ENCODE assay signal across 19 cellular contexts in the genomic region with DNA sequence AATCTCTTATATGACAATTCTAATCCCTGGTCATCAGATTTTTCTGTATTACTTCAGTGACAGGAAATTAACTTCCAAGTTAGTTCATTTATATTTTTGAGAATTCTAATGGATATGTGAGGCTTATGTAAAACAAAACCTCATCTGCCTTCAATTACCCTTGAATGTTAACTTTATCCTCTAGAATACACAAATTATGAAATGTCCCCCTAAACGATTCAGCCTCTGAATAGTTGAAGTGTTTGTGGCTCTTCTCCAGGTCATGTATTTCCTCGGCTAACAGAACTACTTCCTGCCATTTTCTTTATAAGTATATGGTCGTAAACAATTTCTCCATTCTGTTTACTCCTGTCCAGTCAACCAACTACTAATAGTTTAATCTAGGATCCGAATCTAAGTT.
DNase-seq lines count a peak whose midpoint lies in the region; ATAC-seq and TF ChIP-seq lines count a peak whose summit lies in the region.
"Had no signal": no experiment of that assay in that cellular context is flagged by ENCODE, and none has a peak within 500 bp of the region (broad histone marks: within the 10 kb centered on the region; RNA-seq: fewer than 3 reads in every experiment).

No MANE protein-coding gene starts in this region.

- peaks cover 5% of the 10 kb centered on the region; the same call in 1 of the 2 replicates for H3K9me3 ChIP-seq in OCI-LY1 (ENCODE audit: low read length)
- H3K9me3 ChIP-seq: BLaER1, Caco-2 had no signal

- no peak overlapping the region for H3K9ac ChIP-seq in OCI-LY1 (ENCODE audit: low read length)
- no peak overlapping the region for H3K9ac ChIP-seq in mesendoderm (ENCODE audit: low read length)
- H3K9ac ChIP-seq: BLaER1 had no signal

- no peak overlapping the region for H3K18ac ChIP-seq in mesendoderm (ENCODE audit: low read length)

- no peak overlapping the region for H4K8ac ChIP-seq in mesendoderm (ENCODE audit: low read depth, low read length)

- peaks cover 2% of the 10 kb centered on the region for H3K9me3 Mint-ChIP-seq in activated naive CD8-positive, alpha-beta T cell treated with anti-CD3 and anti-CD28 coated beads for 36 hours
- H3K9me3 Mint-ChIP-seq in naive thymus-derived CD8-positive, alpha-beta T cell, result peaks cover 0 to 8% (median 2%) of the 10 kb centered on the region in 9 donors
- H3K9me3 Mint-ChIP-seq: H9 had no signal

- H3K4me2 ChIP-seq in OCI-LY1 (ENCODE audit: low read length) (no peak overlapping the region), mesendoderm (ENCODE audit: low read length) (no peak overlapping the region)
- H3K4me2 ChIP-seq: BLaER1, GM23338 had no signal

- no peak overlapping the region for H3K27ac Mint-ChIP-seq in activated naive CD8-positive, alpha-beta T cell treated with anti-CD3 and anti-CD28 coated beads for 36 hours
- no peak overlapping the region for H3K27ac Mint-ChIP-seq in naive thymus-derived CD8-positive, alpha-beta T cell
- H3K27ac Mint-ChIP-seq: B cell; CD4-positive, CD25-positive, alpha-beta regulatory T cell; CD8-positive, alpha-beta T cell; GM23338; H9 had no signal

- no peaks in the 10 kb centered on the region for H3F3A ChIP-seq in OCI-LY1 (ENCODE audit: insufficient read depth, low read length)

- no peaks in the 10 kb centered on the region for H3K4me1 Mint-ChIP-seq in activated naive CD8-positive, alpha-beta T cell treated with anti-CD3 and anti-CD28 coated beads for 36 hours
- no peaks in the 10 kb centered on the region for H3K4me1 Mint-ChIP-seq in naive thymus-derived CD8-positive, alpha-beta T cell
- H3K4me1 Mint-ChIP-seq: B cell; CD4-positive, CD25-positive, alpha-beta regulatory T cell; GM23338; H9 had no signal

- peak overlapping the region; percentile 2 for H2BK15ac ChIP-seq in mesendoderm (replicated peaks; ENCODE audit: low read depth)

- no peaks in the 10 kb centered on the region for H3K27me3 Mint-ChIP-seq in activated naive CD8-positive, alpha-beta T cell treated with anti-CD3 and anti-CD28 coated beads for 36 hours
- H3K27me3 Mint-ChIP-seq in naive thymus-derived CD8-positive, alpha-beta T cell, result no peaks in the 10 kb centered on the region
- H3K27me3 Mint-ChIP-seq: B cell; CD4-positive, CD25-positive, alpha-beta regulatory T cell had no signal

- no peaks in the 10 kb centered on the region for H3K9me2 ChIP-seq in OCI-LY1 (ENCODE audit: low read depth, low read length)

- ATAC-seq in HG03175 (IDR thresholded peaks at IDR 0.05; ENCODE audit: unreplicated experiment), result no peak
- no peak for ATAC-seq in naive thymus-derived CD8-positive, alpha-beta T cell
- ATAC-seq: CD8-positive, alpha-beta T cell; GM23338; HCT116 had no signal

- H3K79me2 ChIP-seq in OCI-LY1 (ENCODE audit: insufficient read depth, low read length) (no peaks in the 10 kb centered on the region), mesendoderm (ENCODE audit: control insufficient read depth, insufficient read depth, low read length) (no peaks in the 10 kb centered on the region)

- H3K27ac ChIP-seq in OCI-LY1 (ENCODE audit: low read depth, low read length, poor library complexity, severe bottlenecking) (no peak overlapping the region), mesendoderm (ENCODE audit: low read depth, low read length) (no peak overlapping the region)
- H3K27ac ChIP-seq: BLaER1, C4-2B had no signal

- no peak overlapping the region for H3K56ac ChIP-seq in mesendoderm (ENCODE audit: low read length)

- no peak overlapping the region for H4K5ac ChIP-seq in mesendoderm (ENCODE audit: low read length)

- POLR2A ChIA-PET in naive thymus-derived CD8-positive, alpha-beta T cell (lab: Charles Lee), result no interaction called here

- no peak for TF ChIP-seq CTCF in OCI-LY1 (IDR thresholded peaks at IDR 0.05; ENCODE audit: low read length)

- H3K4me3 ChIP-seq in OCI-LY1 (ENCODE audit: low read depth, low read length, poor library complexity, severe bottlenecking), result no peak overlapping the region
- no peak overlapping the region for H3K4me3 ChIP-seq in mesendoderm (ENCODE audit: low read length)
- H3K4me3 ChIP-seq: BLaER1, GM23338 had no signal

- no CpG with 5 or more reads among the region's 4 CpGs for WGBS in mesendoderm (ENCODE audit: extremely low coverage, insufficient coverage, low lambda C conversion rate)

- no peak overlapping the region for H2AK5ac ChIP-seq in mesendoderm (ENCODE audit: low read length)

- H3K4me3 Mint-ChIP-seq in activated naive CD8-positive, alpha-beta T cell treated with anti-CD3 and anti-CD28 coated beads for 36 hours, result no peak overlapping the region
- H3K4me3 Mint-ChIP-seq in naive thymus-derived CD8-positive, alpha-beta T cell, result no peak overlapping the region
- H3K4me3 Mint-ChIP-seq: B cell; CD4-positive, CD25-positive, alpha-beta regulatory T cell; CD8-positive, alpha-beta T cell; GM23338; H9 had no signal

- H2AFZ ChIP-seq in OCI-LY1 (ENCODE audit: low read length), result peak overlapping the region; percentile 63; the same call in 1 of the 2 replicates
- H2AFZ ChIP-seq: GM23338 had no signal

- H3K4me1 ChIP-seq in OCI-LY1 (ENCODE audit: insufficient read depth, low read length, severe bottlenecking) (peaks cover 4% of the 10 kb centered on the region), mesendoderm (ENCODE audit: control insufficient read depth, low read depth, low read length) (no peaks in the 10 kb centered on the region)
- H3K4me1 ChIP-seq: BLaER1, Caco-2 had no signal

- H2BK5ac ChIP-seq in mesendoderm (ENCODE audit: low read length), result no peak overlapping the region

- H3K27me3 ChIP-seq in OCI-LY1 (ENCODE audit: insufficient read depth, low read length) (no peaks in the 10 kb centered on the region), mesendoderm (ENCODE audit: insufficient read depth, low read length, poor library complexity) (no peaks in the 10 kb centered on the region)
- H3K27me3 ChIP-seq: BLaER1 had no signal

- H3K79me1 ChIP-seq in mesendoderm (ENCODE audit: low read length), result no peaks in the 10 kb centered on the region

- H3K36me3 ChIP-seq in OCI-LY1 (ENCODE audit: insufficient read depth, low read length) (no peaks in the 10 kb centered on the region), mesendoderm (ENCODE audit: control insufficient read depth, insufficient read depth, low read length) (no peaks in the 10 kb centered on the region)
- H3K36me3 ChIP-seq: BLaER1 had no signal

- H2BK120ac ChIP-seq in mesendoderm (ENCODE audit: low read depth, low read length), result no peak overlapping the region

- no peak overlapping the region for H3K23ac ChIP-seq in mesendoderm (ENCODE audit: low read length)

- DNase-seq in fibroblast of gingiva (ENCODE audit: low read depth) (peak; percentile 62), mesendoderm (no peak)
- no peak for DNase-seq in activated naive CD8-positive, alpha-beta T cell treated with anti-CD3 and anti-CD28 coated beads for 36 hours
- no peak for DNase-seq in naive thymus-derived CD8-positive, alpha-beta T cell
- DNase-seq: Caco-2; CD4-positive, CD25-positive, alpha-beta regulatory T cell; CD8-positive, alpha-beta T cell; DMS153; DND-41; EL; GF-D8; H9 had no signal

- H3K4ac ChIP-seq in mesendoderm (ENCODE audit: low read depth, low read length), result no peak overlapping the region

- no peaks in the 10 kb centered on the region for H3K36me3 Mint-ChIP-seq in activated naive CD8-positive, alpha-beta T cell treated with anti-CD3 and anti-CD28 coated beads for 36 hours
- no peaks in the 10 kb centered on the region for H3K36me3 Mint-ChIP-seq in naive thymus-derived CD8-positive, alpha-beta T cell
- H3K36me3 Mint-ChIP-seq: CD4-positive, CD25-positive, alpha-beta regulatory T cell; CD8-positive, alpha-beta T cell had no signal

- no peaks in the 10 kb centered on the region for H4K20me1 ChIP-seq in OCI-LY1 (ENCODE audit: insufficient read depth, low read length)
- H4K20me1 ChIP-seq: BLaER1 had no signal
